Comparison of ENCODE assay signal across 1 cellular context in genomic region chr18:3902676-3903075, GRCh38.
TF ChIP-seq lines count a peak whose summit lies in the region.

No MANE protein-coding gene starts in this region.

TF ChIP-seq in IMR-90, 13 proteins besides CTCF, POLR2A, EP300 and RAD21:
- TF ChIP-seq USF2 (IDR thresholded peaks at IDR 0.05; ENCODE audit: low read depth, low read length) (no peak), MAFK (IDR thresholded peaks at IDR 0.05; ENCODE audit: low read depth, low read length) (no peak), FOS (IDR thresholded peaks at IDR 0.05; ENCODE audit: low read depth, low read length) (no peak), MXI1 (IDR thresholded peaks at IDR 0.05; ENCODE audit: borderline replicate concordance, low read depth, low read length) (no peak), CHD1 (IDR thresholded peaks at IDR 0.05; ENCODE audit: low read depth, low read length) (no peak), RCOR1 (IDR thresholded peaks at IDR 0.05; ENCODE audit: insufficient replicate concordance, low read length) (no peak), BHLHE40 (IDR thresholded peaks at IDR 0.05; ENCODE audit: low read depth, low read length) (no peak), MAZ (IDR thresholded peaks at IDR 0.05; ENCODE audit: borderline replicate concordance, low read depth, low read length) (no peak), RFX5 (IDR thresholded peaks at IDR 0.05; ENCODE audit: low read depth, low read length) (no peak), SMC3 (IDR thresholded peaks at IDR 0.05; ENCODE audit: low read depth, low read length) (no peak), NFE2L2 (IDR thresholded peaks at IDR 0.05; ENCODE audit: low read depth, low read length) (no peak), CEBPB (IDR thresholded peaks at IDR 0.05; ENCODE audit: low read depth, low read length) (no peak)
- TF ChIP-seq, protein P1, sequence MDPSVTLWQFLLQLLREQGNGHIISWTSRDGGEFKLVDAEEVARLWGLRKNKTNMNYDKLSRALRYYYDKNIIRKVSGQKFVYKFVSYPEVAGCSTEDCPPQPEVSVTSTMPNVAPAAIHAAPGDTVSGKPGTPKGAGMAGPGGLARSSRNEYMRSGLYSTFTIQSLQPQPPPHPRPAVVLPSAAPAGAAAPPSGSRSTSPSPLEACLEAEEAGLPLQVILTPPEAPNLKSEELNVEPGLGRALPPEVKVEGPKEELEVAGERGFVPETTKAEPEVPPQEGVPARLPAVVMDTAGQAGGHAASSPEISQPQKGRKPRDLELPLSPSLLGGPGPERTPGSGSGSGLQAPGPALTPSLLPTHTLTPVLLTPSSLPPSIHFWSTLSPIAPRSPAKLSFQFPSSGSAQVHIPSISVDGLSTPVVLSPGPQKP (IDR thresholded peaks at IDR 0.05; ENCODE audit: borderline replicate concordance, low read depth, low read length), result no peak
